Comparison of ENCODE assay signal across 29 cellular contexts in the genomic region with DNA sequence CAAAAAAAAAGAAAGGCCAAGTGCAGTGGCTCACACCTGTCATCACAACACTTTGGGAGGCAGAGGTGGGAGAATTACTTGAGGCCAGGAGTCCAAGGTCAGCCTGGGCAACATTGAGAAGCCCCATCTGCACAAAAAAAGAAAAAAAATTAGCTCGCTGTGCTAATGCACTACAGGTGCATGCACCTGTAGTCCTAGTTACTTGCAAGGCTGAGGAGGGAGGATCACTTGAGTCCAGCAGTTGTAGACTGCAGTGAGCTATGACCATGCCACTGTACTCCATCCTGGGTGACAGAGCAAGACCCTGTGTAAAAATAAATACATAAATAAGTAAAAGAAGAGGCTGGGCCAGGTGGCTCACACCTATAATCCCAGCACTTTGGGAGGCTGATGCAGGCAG.
"Had no signal": no experiment of that assay in that cellular context is flagged by ENCODE, and none has a peak within 500 bp of the region (broad histone marks: within the 10 kb centered on the region; RNA-seq: fewer than 3 reads in every experiment).

No MANE protein-coding gene starts in this region.

- H3K9me3 ChIP-seq: adrenal gland, body of pancreas, breast epithelium had no signal

- H3K36me3 ChIP-seq: adrenal gland, brain microvascular endothelial cell, breast epithelium had no signal

- H3K4me1 ChIP-seq: adrenal gland, breast epithelium had no signal

- H3K27ac ChIP-seq: adrenal gland, brain microvascular endothelial cell, breast epithelium, VCaP had no signal

- DNase-seq: activated B cell treated with CpG ODN at 0.5 μM for 24 hours; activated CD4-positive, alpha-beta memory T cell treated with anti-CD3 and anti-CD28 coated beads for 36 hours; activated CD4-positive, alpha-beta T cell treated with anti-CD3 and anti-CD28 coated beads for 4 hours; activated CD4-positive, alpha-beta T cell treated with anti-CD3 and anti-CD28 coated beads, Interleukin-2, amount 10 ng/mL, durations not matched to agents 24 days and 14 days; activated CD4-positive, alpha-beta T cell treated with anti-CD3 and anti-CD28 coated beads, Interleukin-2, amount 50 U/mL, for 1 hour; activated CD4-positive, alpha-beta T cell treated with anti-CD3 and anti-CD28 coated beads, Interleukin-2, amount 50 U/mL, for 4 hours; activated CD4-positive, CD25-positive, alpha-beta regulatory T cell treated with anti-CD3 and anti-CD28 coated beads, Interleukin-2, amount 50 U/mL, for 72 hours; activated CD8-positive, alpha-beta memory T cell treated with anti-CD3 and anti-CD28 coated beads, Interleukin-2, amount 50 U/mL, for 4 hours; activated CD8-positive, alpha-beta T cell treated with anti-CD3 and anti-CD28 coated beads for 36 hours; activated effector memory CD4-positive, alpha-beta T cell treated with anti-CD3 and anti-CD28 coated beads, Interleukin-2, amount 50 U/mL, for 16 hours; activated gamma-delta T cell treated with Interleukin-2 at 50 U/mL for 16 hours; activated naive CD4-positive, alpha-beta T cell; activated naive CD4-positive, alpha-beta T cell treated with anti-CD3 and anti-CD28 coated beads for 36 hours; activated naive CD4-positive, alpha-beta T cell treated with anti-CD3 and anti-CD28 coated beads, Interleukin-2, amount 50 U/mL, for 16 hours; activated naive CD8-positive, alpha-beta T cell treated with anti-CD3 and anti-CD28 coated beads for 36 hours; activated T-cell treated with anti-CD3 and anti-CD28 coated beads for 4 hours; activated T-cell treated with anti-CD3 and anti-CD28 coated beads, Interleukin-2, amount 50 U/mL, for 1 hour; activated T-cell treated with anti-CD3 and anti-CD28 coated beads, Interleukin-2, amount 50 U/mL, for 4 hours; activated T-cell treated with anti-CD3 and anti-CD28 coated beads, Interleukin-2, amount 50 U/mL, for 72 hours; adrenal gland; amniotic stem cell; aorta; body of pancreas; brain microvascular endothelial cell; central memory CD4-positive, alpha-beta T cell; T-helper 2 cell; T-helper 9 cell had no signal

- H3K4me3 ChIP-seq: adrenal gland, body of pancreas, breast epithelium had no signal
